In genomic region chr4:40831462-40831861, GRCh38 we compare ENCODE assay signal across 19 cellular contexts.
DNase-seq lines count a peak whose midpoint lies in the region; ATAC-seq lines count a peak whose summit lies in the region.
"Had no signal": no experiment of that assay in that cellular context is flagged by ENCODE, and none has a peak within 500 bp of the region (broad histone marks: within the 10 kb centered on the region; RNA-seq: fewer than 3 reads in every experiment).

No MANE protein-coding gene starts in this region.

- DNase-seq in HAP-1 (ENCODE audit: low spot score in 2 of 2), result peak; percentile 20 to 44
- DNase-seq in caudate nucleus (lab: John Stamatoyannopoulos, UW), result peak in 29 of 61 donors; percentile 12 to 69 (median 39)
- peak; percentile 84 for DNase-seq in medulla oblongata (ENCODE audit: extremely low spot score)
- peak; percentile 77 for DNase-seq in putamen (ENCODE audit: low spot score)
- no peak for DNase-seq in stimulated activated naive CD8-positive, alpha-beta T cell treated with anti-CD3 and anti-CD28 coated beads, Interleukin-15, Interleukin-2, amounts not matched to agents 100 U/mL and 50 U/mL, for 24 hours
- no peak for DNase-seq in activated T-cell treated with anti-CD3 and anti-CD28 coated beads, Interleukin-2, amount 50 U/mL, for 1 hour
- DNase-seq: COR-L47; DMS153; H9; NCI-H1048; NCI-H146; NCI-H2081; NCI-H345; NCI-H526; NK-92 treated with Interleukin-12 subunit alpha and Interleukin-12 subunit beta, amount 100 ng/mL, for 24 hours; SHP77 had no signal

- in situ Hi-C loops in HAP-1 (cut with MboI; ENCODE audit: low sequenced_read_pairs), result no loop called here

- ATAC-seq in stimulated activated naive CD8-positive, alpha-beta T cell treated with anti-CD3 and anti-CD28 coated beads, Interleukin-15, Interleukin-2, amounts not matched to agents 100 U/mL and 50 U/mL, for 24 hours, result no peak
- ATAC-seq in GM18909 (IDR thresholded peaks at IDR 0.05; ENCODE audit: poor library complexity, unreplicated experiment) (no peak), GM18858 (IDR thresholded peaks at IDR 0.05; ENCODE audit: unreplicated experiment) (no peak)
- ATAC-seq: A549 had no signal

- H3K27me3 ChIP-seq in HAP-1 (ENCODE audit: low read depth), result no peaks in the 10 kb centered on the region

- H3K36me3 ChIP-seq in HAP-1 (replicated peaks), result peaks cover 2% of the 10 kb centered on the region; the same call in 1 of the 2 replicates

- peak overlapping the region; percentile 11 for H3K27ac ChIP-seq in caudate nucleus (ENCODE audit: low read depth, low read length)
- H3K27ac ChIP-seq: A549 had no signal

- no peaks in the 10 kb centered on the region for H3K9me3 ChIP-seq in HAP-1
- H3K9me3 ChIP-seq: A549 had no signal

- peaks cover 8% of the 10 kb centered on the region; the same call in 1 of the 2 replicates for H3K4me1 ChIP-seq in HAP-1
- H3K4me1 ChIP-seq: A549 had no signal

- H3K4me3 ChIP-seq in HAP-1, result no peak overlapping the region
- H3K4me3 ChIP-seq: A549 had no signal

Comparison
In these comparisons a context has a peak if more than half of its experiments do, and no peak if none do; other contexts are left out.
1. DNase-seq: peak in HAP-1 (2 of 2), medulla oblongata (single experiment) and putamen (single experiment); none in stimulated activated naive CD8-positive, alpha-beta T cell treated with anti-CD3 and anti-CD28 coated beads, Interleukin-15, Interleukin-2, amounts not matched to agents 100 U/mL and 50 U/mL, for 24 hours (single experiment) and activated T-cell treated with anti-CD3 and anti-CD28 coated beads, Interleukin-2, amount 50 U/mL, for 1 hour (single experiment).